ENCODE assay signal across 13 cellular contexts in genomic region chr10:97780991-97781540, GRCh38. TPM values are rescaled to one million over a fixed set of nuclear protein-coding genes. Genes with fewer than 3 reads are reported as not detected.
A peak's percentile ranks its signal among the peaks of the same experiment; 100 is the strongest.
DNase-seq lines count a peak whose midpoint lies in the region; ATAC-seq and TF ChIP-seq lines count a peak whose summit lies in the region.
"Had no signal": no experiment of that assay in that cellular context is flagged by ENCODE, and none has a peak within 500 bp of the region (broad histone marks: within the 10 kb centered on the region; RNA-seq: fewer than 3 reads in every experiment).

No MANE protein-coding gene starts in this region.

- no TSS peak for BruUV-seq in Panc1 (replicated peaks; lab: Mats Ljungman, UMichigan)

- H3K18ac ChIP-seq in neuronal stem cell (ENCODE audit: low read length), result peak overlapping the region; percentile 9

- H3K4ac ChIP-seq in neuronal stem cell (ENCODE audit: low read length), result no peak overlapping the region

- H3K4me1 Mint-ChIP-seq in effector memory CD8-positive, alpha-beta T cell (ENCODE audit: low read depth in 2 of 2), result peaks cover 0 to 5% of the 10 kb centered on the region in 2 donors
- peaks cover 2 to 6% of the 10 kb centered on the region in 2 donors for H3K4me1 Mint-ChIP-seq in stimulated activated naive B cell treated with anti-CD40 and anti-IgM and Interleukin-4, amounts not matched to agents 10 μg/mL and 1 μg/mL and 100 μg/mL, for 72 hours

- no peaks in the 10 kb centered on the region for H3K9me3 ChIP-seq in Panc1 (ENCODE audit: control insufficient read depth, insufficient read depth, low read depth, low read length)
- no peaks in the 10 kb centered on the region for H3K9me3 ChIP-seq in neuronal stem cell (replicated peaks in 1 of 2; ENCODE audit: control insufficient read depth in 2 of 2, insufficient read depth in 1 of 2, low read depth in 1 of 2, low read length in 2 of 2)
- H3K9me3 ChIP-seq: thoracic aorta had no signal

- H3K36me3 ChIP-seq in Panc1 (ENCODE audit: control insufficient read depth, insufficient read depth, low read length), result no peaks in the 10 kb centered on the region
- no peaks in the 10 kb centered on the region for H3K36me3 ChIP-seq in neuronal stem cell (replicated peaks in 1 of 2; ENCODE audit: control insufficient read depth in 2 of 2, insufficient read depth in 2 of 2, low read length in 2 of 2)
- H3K36me3 ChIP-seq: thoracic aorta had no signal

- peak overlapping the region; percentile 53 for H2AK5ac ChIP-seq in neuronal stem cell (ENCODE audit: low read depth, low read length)

- H4K8ac ChIP-seq in neuronal stem cell (ENCODE audit: low read depth, low read length), result no peak overlapping the region

- H3K36me3 Mint-ChIP-seq in effector memory CD8-positive, alpha-beta T cell (ENCODE audit: insufficient read depth), result no peaks in the 10 kb centered on the region
- no peaks in the 10 kb centered on the region for H3K36me3 Mint-ChIP-seq in stimulated activated naive B cell treated with anti-CD40 and anti-IgM and Interleukin-4, amounts not matched to agents 10 μg/mL and 1 μg/mL and 100 μg/mL, for 72 hours
- H3K36me3 Mint-ChIP-seq: activated CD4-positive, alpha-beta memory T cell treated with anti-CD3 and anti-CD28 coated beads for 36 hours had no signal

- H3K27ac ChIP-seq in Panc1 (ENCODE audit: low read length), result no peak overlapping the region
- H3K27ac ChIP-seq in neuronal stem cell (replicated peaks; ENCODE audit: low read length), result no peak overlapping the region
- H3K27ac ChIP-seq: thoracic aorta had no signal

- no peak overlapping the region for H3K4me3 Mint-ChIP-seq in effector memory CD8-positive, alpha-beta T cell
- no peak overlapping the region for H3K4me3 Mint-ChIP-seq in stimulated activated naive B cell treated with anti-CD40 and anti-IgM and Interleukin-4, amounts not matched to agents 10 μg/mL and 1 μg/mL and 100 μg/mL, for 72 hours
- H3K4me3 Mint-ChIP-seq: activated CD4-positive, alpha-beta memory T cell treated with anti-CD3 and anti-CD28 coated beads for 36 hours had no signal

- peak overlapping the region; percentile 80 for H2AFZ ChIP-seq in neuronal stem cell (ENCODE audit: low read length)

- H4K91ac ChIP-seq in neuronal stem cell (ENCODE audit: low read depth, low read length, poor library complexity), result no peak overlapping the region

- no peak overlapping the region for H3K23ac ChIP-seq in neuronal stem cell (ENCODE audit: low read depth, low read length, poor library complexity)

- H3K79me1 ChIP-seq in neuronal stem cell (ENCODE audit: low read depth, low read length), result no peaks in the 10 kb centered on the region

- DNase-seq in Daoy (ENCODE audit: low read depth), result peak; percentile 37
- DNase-seq in Panc1 (ENCODE audit: low read depth, low spot score), result no peak
- no peak for DNase-seq in effector memory CD8-positive, alpha-beta T cell
- no peak for DNase-seq in neuronal stem cell (ENCODE audit: low spot score)
- DNase-seq in NCI-H1436 treated with DMSO at 0.1 percent for 48 hours (lab: John Stamatoyannopoulos, UW), result no peak
- no peak for DNase-seq in NOMO-1 treated with DMSO at 0.1 percent for 48 hours (lab: John Stamatoyannopoulos, UW; ENCODE audit: unreplicated experiment)
- no peak for DNase-seq in stimulated activated naive B cell treated with anti-CD40 and anti-IgM and Interleukin-4, amounts not matched to agents 10 μg/mL and 1 μg/mL and 100 μg/mL, for 72 hours
- DNase-seq: SHP77; stimulated activated CD4-positive, alpha-beta T cell treated with anti-CD3 and anti-CD28 coated beads, Interleukin-2, amount 100 ng/mL, for 48 hours had no signal

- no CpG with 5 or more reads among the region's 6 CpGs for WGBS in neuronal stem cell (ENCODE audit: extremely low coverage in 2 of 2, insufficient read length in 2 of 2, insufficient replicate concordance in 1 of 2), 2 donors

- H3K14ac ChIP-seq in neuronal stem cell (ENCODE audit: low read length), result no peak overlapping the region

- in situ Hi-C loops in Panc1 (cut with HindIII; ENCODE audit: low pct_unique_long_range_greater_than_20kb, low sequenced_read_pairs), result no loop called here

- no peaks in the 10 kb centered on the region for H3K9me3 Mint-ChIP-seq in effector memory CD8-positive, alpha-beta T cell
- no peaks in the 10 kb centered on the region for H3K9me3 Mint-ChIP-seq in stimulated activated naive B cell treated with anti-CD40 and anti-IgM and Interleukin-4, amounts not matched to agents 10 μg/mL and 1 μg/mL and 100 μg/mL, for 72 hours
- H3K9me3 Mint-ChIP-seq: activated CD4-positive, alpha-beta memory T cell treated with anti-CD3 and anti-CD28 coated beads for 36 hours had no signal

- no peak for TF ChIP-seq CTCF in Panc1 (IDR thresholded peaks at IDR 0.05)

- CTCF ChIA-PET in Panc1 (lab: Charles Lee), result interaction anchor here (0.7 kb wide), 1 partner anchor 18 kb away, joined by 4 read pairs; no protein-coding TSS in a partner anchor

- no peak overlapping the region for H3K9ac ChIP-seq in neuronal stem cell (ENCODE audit: low read depth, low read length, poor library complexity)

- no peak overlapping the region for H2BK5ac ChIP-seq in neuronal stem cell (ENCODE audit: low read length)

- H3K4me2 ChIP-seq in neuronal stem cell (ENCODE audit: insufficient read depth, low read length, poor library complexity, severe bottlenecking), result no peak overlapping the region

- intact Hi-C loops in Panc1 (cut with micrococcal nuclease; ENCODE audit: unreplicated experiment), result no loop called here

- POLR2A ChIA-PET in Panc1 (lab: Charles Lee), result no interaction called here

- ATAC-seq in Panc1, result peak; percentile 54
- no peak for ATAC-seq in effector memory CD8-positive, alpha-beta T cell (replicated peaks)
- no peak for ATAC-seq in activated CD4-positive, CD25-positive, alpha-beta regulatory T cell treated with anti-CD3 and anti-CD28 coated beads, Interleukin-2, amount 50 U/mL, for 24 hours
- no peak for ATAC-seq in stimulated activated naive B cell treated with anti-CD40 and anti-IgM and Interleukin-4, amounts not matched to agents 10 μg/mL and 1 μg/mL and 100 μg/mL, for 72 hours (replicated peaks)

- H3K27me3 Mint-ChIP-seq in effector memory CD8-positive, alpha-beta T cell, result no peaks in the 10 kb centered on the region
- no peaks in the 10 kb centered on the region for H3K27me3 Mint-ChIP-seq in stimulated activated naive B cell treated with anti-CD40 and anti-IgM and Interleukin-4, amounts not matched to agents 10 μg/mL and 1 μg/mL and 100 μg/mL, for 72 hours
- H3K27me3 Mint-ChIP-seq: activated CD4-positive, alpha-beta memory T cell treated with anti-CD3 and anti-CD28 coated beads for 36 hours had no signal

- H3K4me1 ChIP-seq in Panc1 (ENCODE audit: control insufficient read depth, insufficient read depth, low read length) (peaks cover 5% of the 10 kb centered on the region), neuronal stem cell (ENCODE audit: control insufficient read depth in 2 of 2, insufficient read depth in 1 of 2, low read depth in 1 of 2, low read length in 2 of 2) (peaks cover 6 to 13% of the 10 kb centered on the region in 2 donors)

- H2BK15ac ChIP-seq in neuronal stem cell (ENCODE audit: low read length), result no peak overlapping the region

- peak overlapping the region; percentile 5 to 24 for H3K27ac Mint-ChIP-seq in effector memory CD8-positive, alpha-beta T cell
- no peak overlapping the region for H3K27ac Mint-ChIP-seq in stimulated activated naive B cell treated with anti-CD40 and anti-IgM and Interleukin-4, amounts not matched to agents 10 μg/mL and 1 μg/mL and 100 μg/mL, for 72 hours
- H3K27ac Mint-ChIP-seq: activated CD4-positive, alpha-beta memory T cell treated with anti-CD3 and anti-CD28 coated beads for 36 hours had no signal

- no peak overlapping the region for H2BK12ac ChIP-seq in neuronal stem cell (ENCODE audit: low read length)

- no peak overlapping the region for H2BK120ac ChIP-seq in neuronal stem cell (ENCODE audit: low read depth, low read length)

- H3K27me3 ChIP-seq in Panc1 (ENCODE audit: control insufficient read depth, insufficient read depth, low read length) (no peaks in the 10 kb centered on the region), neuronal stem cell (ENCODE audit: control insufficient read depth in 3 of 3, insufficient read depth in 3 of 3, low read depth in 1 of 3, low read length in 3 of 3) (peaks cover 0 to 54% (median 0%) of the 10 kb centered on the region in 3 experiments)

- H3K4me3 ChIP-seq in Panc1 (ENCODE audit: low read depth in 2 of 2, low read length in 2 of 2) (no peak overlapping the region), neuronal stem cell (ENCODE audit: low read length in 2 of 2) (no peak overlapping the region)
- H3K4me3 ChIP-seq: thoracic aorta had no signal

RNA-seq across cellular contexts. Expression of gene SFRP5, which starts 9.3 kb away (rescaled TPM):
- 3.0 and 6.7 TPM in 2 replicates for total RNA-seq in Daoy (2014; rRNA removed; shearing (Covaris generic))
- 0.64 TPM for total RNA-seq in Panc1 (2021; ENCODE audit: unreplicated experiment)
- polyA plus RNA-seq in Panc1 (2012; ENCODE audit: insufficient read length), result 1.2 TPM
- polyA plus RNA-seq in neuronal stem cell (2013, experiment 1 of 2), result 0.06 TPM
- polyA plus RNA-seq in neuronal stem cell (2013, experiment 2 of 2), result 0.07 TPM
- total RNA-seq: activated CD4-positive, alpha-beta memory T cell treated with anti-CD3 and anti-CD28 coated beads for 36 hours; epithelial cell of proximal tubule had no signal

RNA-seq across cellular contexts. Expression of gene ZFYVE27, which starts 44.1 kb away (rescaled TPM):
- 12.3 and 15.1 TPM in 2 replicates for total RNA-seq in Daoy (2014; rRNA removed; shearing (Covaris generic))
- 37.9 TPM for total RNA-seq in Panc1 (2021; ENCODE audit: unreplicated experiment)
- 27.8 TPM for polyA plus RNA-seq in Panc1 (2012; ENCODE audit: insufficient read length)
- 10.4 TPM for polyA plus RNA-seq in neuronal stem cell (2013, experiment 1 of 2)
- 10.0 TPM for polyA plus RNA-seq in neuronal stem cell (2013, experiment 2 of 2)
